Comparison of ENCODE assay signal across 18 cellular contexts in the genomic region with DNA sequence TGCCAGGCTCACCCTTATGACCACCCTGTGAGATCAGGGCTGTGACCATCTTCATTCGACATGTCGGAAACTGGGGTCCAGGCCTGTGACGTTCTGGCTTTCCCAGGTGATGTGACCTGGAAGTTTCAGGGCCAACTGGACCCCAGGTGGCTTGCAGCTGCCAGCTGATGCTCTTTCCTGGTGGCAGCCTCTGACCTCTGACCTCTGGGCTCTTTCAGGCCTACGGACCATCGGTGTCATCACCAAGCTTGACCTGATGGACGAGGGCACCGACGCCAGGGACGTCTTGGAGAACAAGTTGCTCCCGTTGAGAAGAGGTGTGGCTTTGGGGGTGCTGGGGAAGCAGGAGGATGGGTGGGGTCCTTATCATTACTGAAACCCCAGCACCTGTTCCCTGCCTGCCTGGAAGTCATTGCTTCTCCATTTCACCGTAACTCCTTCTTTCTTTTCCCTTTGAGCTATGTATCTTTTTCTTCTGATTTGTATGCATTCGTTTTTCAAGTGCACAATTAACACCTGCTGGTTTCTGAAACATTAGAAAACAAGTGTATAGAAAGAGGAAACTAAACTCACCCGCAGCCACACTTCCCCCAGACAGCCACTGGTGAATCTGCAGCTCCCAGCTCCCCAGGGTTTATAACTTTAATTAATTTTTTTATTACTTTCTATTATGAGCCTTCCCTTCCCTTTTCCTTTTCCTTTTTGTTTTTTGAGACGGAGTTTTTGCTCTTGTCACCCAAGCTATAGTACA. TPM values are rescaled to one million over a fixed set of nuclear protein-coding genes. Genes with fewer than 3 reads are reported as not detected.
DNase-seq lines count a peak whose midpoint lies in the region; ATAC-seq, FAIRE-seq and TF ChIP-seq lines count a peak whose summit lies in the region.
"Had no signal": no experiment of that assay in that cellular context is flagged by ENCODE, and none has a peak within 500 bp of the region (broad histone marks: within the 10 kb centered on the region; RNA-seq: fewer than 3 reads in every experiment).

No MANE protein-coding gene starts in this region.

- no peak overlapping the region for H3K4me3 Mint-ChIP-seq in activated CD4-positive, alpha-beta T cell treated with anti-CD3 and anti-CD28 coated beads, Interleukin-2, amount 10 ng/mL, durations not matched to agents 7 days and 5 days
- H3K4me3 Mint-ChIP-seq in natural killer cell treated with Interleukin-12 subunit alpha and Interleukin-12 subunit beta and Interleukin-15 and Interleukin-18, amount 100 ng/mL, for 72 hours = peak overlapping the region; percentile 9

- CTCF ChIA-PET in activated CD4-positive, alpha-beta T cell treated with anti-CD3 and anti-CD28 coated beads, Interleukin-2, amount 10 ng/mL, durations not matched to agents 7 days and 5 days (lab: Charles Lee) = interaction anchor here (0.6 to 2.1 kb wide), 5 partner anchors 9 to 64 kb away, joined by 3 to 7 read pairs (median 3); partner anchors contain the start of gene DNM2

- H3K36me3 ChIP-seq in SU-DHL-6 (ENCODE audit: low read length) = 0 out of 2 replicates have a peak, but pooled peaks cover 5% of the 10 kb centered on the region

- no peak overlapping the region for H3K4me2 ChIP-seq in SU-DHL-6 (ENCODE audit: low read depth, low read length, poor library complexity, severe bottlenecking)

- H3K9ac ChIP-seq in SU-DHL-6 (ENCODE audit: low read length) = no peak overlapping the region

- H3F3A ChIP-seq in SU-DHL-6 (ENCODE audit: insufficient read depth) = no peaks in the 10 kb centered on the region

- peaks cover 56% of the 10 kb centered on the region for H3K36me3 Mint-ChIP-seq in activated CD4-positive, alpha-beta T cell treated with anti-CD3 and anti-CD28 coated beads, Interleukin-2, amount 10 ng/mL, durations not matched to agents 7 days and 5 days (ENCODE audit: low read depth)
- H3K36me3 Mint-ChIP-seq in natural killer cell treated with Interleukin-12 subunit alpha and Interleukin-12 subunit beta and Interleukin-15 and Interleukin-18, amount 100 ng/mL, for 72 hours = peaks cover 6% of the 10 kb centered on the region
- H3K36me3 Mint-ChIP-seq: activated naive CD4-positive, alpha-beta T cell treated with anti-CD3 and anti-CD28 coated beads, Interleukin-2, amount 50 U/mL, for 72 hours had no signal

- no peaks in the 10 kb centered on the region for H3K27me3 ChIP-seq in SU-DHL-6 (ENCODE audit: low read length)

- H3K27me3 Mint-ChIP-seq in activated CD4-positive, alpha-beta T cell treated with anti-CD3 and anti-CD28 coated beads, Interleukin-2, amount 10 ng/mL, durations not matched to agents 7 days and 5 days = no peaks in the 10 kb centered on the region
- no peaks in the 10 kb centered on the region for H3K27me3 Mint-ChIP-seq in natural killer cell treated with Interleukin-12 subunit alpha and Interleukin-12 subunit beta and Interleukin-15 and Interleukin-18, amount 100 ng/mL, for 72 hours

- FAIRE-seq in GM19239 (lab: Jason Lieb, UNC) = no peak
- FAIRE-seq: bronchial epithelial cell had no signal

- no peak for TF ChIP-seq CTCF in SU-DHL-6 (IDR thresholded peaks at IDR 0.05; ENCODE audit: insufficient read depth, low read length, poor library complexity, severe bottlenecking)

- no peak for DNase-seq in activated CD4-positive, alpha-beta T cell treated with anti-CD3 and anti-CD28 coated beads, Interleukin-2, amount 10 ng/mL, durations not matched to agents 7 days and 5 days
- DNase-seq in activated CD4-positive, alpha-beta T cell treated with anti-CD3 and anti-CD28 coated beads, Interleukin-2, amount 50 U/mL, for 1 hour = no peak
- DNase-seq in GM19239 (ENCODE audit: insufficient read length, low spot score) (peak; percentile 40), NCI-H187 treated with DMSO at 0.1 percent for 48 hours (lab: John Stamatoyannopoulos, UW) (no peak), sciatic nerve (ENCODE audit: low spot score) (no peak)
- DNase-seq in natural killer cell treated with Interleukin-12 subunit alpha and Interleukin-12 subunit beta and Interleukin-15 and Interleukin-18, amount 100 ng/mL, for 72 hours (ENCODE audit: low spot score) = no peak
- no peak for DNase-seq in activated naive CD4-positive, alpha-beta T cell (lab: John Stamatoyannopoulos, UW)
- DNase-seq: activated CD8-positive, alpha-beta memory T cell treated with anti-CD3 and anti-CD28 coated beads, Interleukin-2, amount 50 U/mL, for 4 hours; Caco-2; GOT3; hypothalamus; left cardiac atrium; NCI-H1048; NK-92 treated with Interleukin-12 subunit alpha and Interleukin-12 subunit beta, amount 100 ng/mL, for 24 hours had no signal

- H3K4me1 Mint-ChIP-seq in activated CD4-positive, alpha-beta T cell treated with anti-CD3 and anti-CD28 coated beads, Interleukin-2, amount 10 ng/mL, durations not matched to agents 7 days and 5 days = peaks cover 31% of the 10 kb centered on the region
- peaks cover 12 to 35% of the 10 kb centered on the region in 2 donors for H3K4me1 Mint-ChIP-seq in natural killer cell treated with Interleukin-12 subunit alpha and Interleukin-12 subunit beta and Interleukin-15 and Interleukin-18, amount 100 ng/mL, for 72 hours (ENCODE audit: low read depth in 2 of 2)

- peak overlapping the region; percentile 64 for H3K27ac Mint-ChIP-seq in activated CD4-positive, alpha-beta T cell treated with anti-CD3 and anti-CD28 coated beads, Interleukin-2, amount 10 ng/mL, durations not matched to agents 7 days and 5 days
- H3K27ac Mint-ChIP-seq in natural killer cell treated with Interleukin-12 subunit alpha and Interleukin-12 subunit beta and Interleukin-15 and Interleukin-18, amount 100 ng/mL, for 72 hours = peak overlapping the region in 1 of 2 donors; percentile 65

- no peaks in the 10 kb centered on the region for H4K20me1 ChIP-seq in SU-DHL-6 (ENCODE audit: low read depth, low read length)

- no peaks in the 10 kb centered on the region for H3K9me3 ChIP-seq in SU-DHL-6 (ENCODE audit: insufficient read depth, low read length)
- H3K9me3 ChIP-seq: Caco-2 had no signal

- no peak overlapping the region for H2AFZ ChIP-seq in SU-DHL-6 (ENCODE audit: low read depth, low read length, severe bottlenecking)

- no peak for ATAC-seq in natural killer cell treated with Interleukin-12 subunit alpha and Interleukin-12 subunit beta and Interleukin-15 and Interleukin-18, amount 100 ng/mL, for 72 hours
- ATAC-seq in sciatic nerve = no peak
- ATAC-seq: activated naive CD4-positive, alpha-beta T cell treated with anti-CD3 and anti-CD28 coated beads, Interleukin-2, amount 50 U/mL, for 72 hours; left cardiac atrium had no signal

- H3K9me2 ChIP-seq in SU-DHL-6 (replicated peaks; ENCODE audit: insufficient read depth, low read length) = no peaks in the 10 kb centered on the region

- no peaks in the 10 kb centered on the region for H3K79me2 ChIP-seq in SU-DHL-6 (ENCODE audit: insufficient read depth, low read length)

- H3K27ac ChIP-seq in SU-DHL-6 (ENCODE audit: low read depth, low read length) = 0 out of 2 replicates have a peak overlapping the region, but pooled peaks have one; percentile 15
- H3K27ac ChIP-seq: VCaP had no signal

- POLR2A ChIA-PET in activated CD4-positive, alpha-beta T cell treated with anti-CD3 and anti-CD28 coated beads, Interleukin-2, amount 10 ng/mL, durations not matched to agents 7 days and 5 days (lab: Charles Lee) = no interaction called here

- no peaks in the 10 kb centered on the region for H3K9me3 Mint-ChIP-seq in activated CD4-positive, alpha-beta T cell treated with anti-CD3 and anti-CD28 coated beads, Interleukin-2, amount 10 ng/mL, durations not matched to agents 7 days and 5 days
- H3K9me3 Mint-ChIP-seq in natural killer cell treated with Interleukin-12 subunit alpha and Interleukin-12 subunit beta and Interleukin-15 and Interleukin-18, amount 100 ng/mL, for 72 hours = no peaks in the 10 kb centered on the region
- H3K9me3 Mint-ChIP-seq: activated naive CD4-positive, alpha-beta T cell treated with anti-CD3 and anti-CD28 coated beads, Interleukin-2, amount 50 U/mL, for 72 hours had no signal

- intact Hi-C loops in sciatic nerve (cut with DNase I) = no loop called here

- H3K4me3 ChIP-seq in SU-DHL-6 (ENCODE audit: insufficient read depth, low read length, poor library complexity, severe bottlenecking) = no peak overlapping the region

RNA-seq across cellular contexts. Expression of gene TMED1, which starts 58.9 kb away (rescaled TPM):
- 10 to 100 TPM in 1 of 2 experiments, 1 to 10 TPM in 1; 8.6 to 11.2 TPM for total RNA-seq in activated CD4-positive, alpha-beta T cell treated with anti-CD3 and anti-CD28 coated beads, Interleukin-2, amount 10 ng/mL, durations not matched to agents 7 days and 5 days
- 10 to 100 TPM; 15.2 to 24.1 TPM for total RNA-seq in natural killer cell treated with Interleukin-12 subunit alpha and Interleukin-12 subunit beta and Interleukin-15 and Interleukin-18, amount 100 ng/mL, for 72 hours
- total RNA-seq in sciatic nerve = 20.0 TPM

RNA-seq across cellular contexts. Expression of gene DNM2, which starts 59.2 kb away (rescaled TPM):
- total RNA-seq in activated CD4-positive, alpha-beta T cell treated with anti-CD3 and anti-CD28 coated beads, Interleukin-2, amount 10 ng/mL, durations not matched to agents 7 days and 5 days = 100 to 1,000 TPM; 268 to 270 TPM
- total RNA-seq in natural killer cell treated with Interleukin-12 subunit alpha and Interleukin-12 subunit beta and Interleukin-15 and Interleukin-18, amount 100 ng/mL, for 72 hours = 100 to 1,000 TPM; 403 to 422 TPM
- 136 TPM for total RNA-seq in sciatic nerve
